ENCODE assay signal across 35 cellular contexts in genomic region chr10:6864142-6864541, GRCh38.
"Had no signal": no experiment of that assay in that cellular context is flagged by ENCODE, and none has a peak within 500 bp of the region (broad histone marks: within the 10 kb centered on the region; RNA-seq: fewer than 3 reads in every experiment).

No MANE protein-coding gene starts in this region.

- H3K9ac ChIP-seq: KMS-11 had no signal

- H3K27me3 ChIP-seq: MG63 had no signal

- H3K4me2 ChIP-seq: KMS-11 had no signal

- H3K4me3 ChIP-seq: MG63 had no signal

- DNase-seq: Karpas-422, Kasumi-1, KG1, MG63, MM.1S, MV-4-11, NCI-H1048, NCI-H1092, NCI-H1092 treated with DMSO at 0.1 percent for 48 hours, NCI-H1105, NCI-H1105 treated with DMSO at 0.1 percent for 48 hours, NCI-H1417, NCI-H1417 treated with DMSO at 0.1 percent for 48 hours, NCI-H1436, NCI-H1436 treated with DMSO at 0.1 percent for 48 hours, NCI-H146, NCI-H1694, NCI-H1694 treated with DMSO at 0.1 percent for 48 hours, NCI-H187, NCI-H187 treated with DMSO at 0.1 percent for 48 hours, NCI-H1930, NCI-H2029, NCI-H2029 treated with DMSO at 0.1 percent for 48 hours, NCI-H2081, NCI-H2081 treated with DMSO at 0.1 percent for 48 hours, NCI-H2107, NCI-H2171, NCI-H2171 treated with DMSO at 0.1 percent for 48 hours, NCI-H2227 treated with DMSO at 0.1 percent for 48 hours, NCI-H226, NCI-H345, NCI-H446, NCI-H446 treated with DMSO at 0.1 percent for 48 hours, NCI-H510A had no signal

- H3K9me3 ChIP-seq: MG63 had no signal

- H3K27ac ChIP-seq: KMS-11 had no signal

- H3K36me3 ChIP-seq: MG63 had no signal
